1 cellular context compared by ENCODE assay signal in the genomic region with DNA sequence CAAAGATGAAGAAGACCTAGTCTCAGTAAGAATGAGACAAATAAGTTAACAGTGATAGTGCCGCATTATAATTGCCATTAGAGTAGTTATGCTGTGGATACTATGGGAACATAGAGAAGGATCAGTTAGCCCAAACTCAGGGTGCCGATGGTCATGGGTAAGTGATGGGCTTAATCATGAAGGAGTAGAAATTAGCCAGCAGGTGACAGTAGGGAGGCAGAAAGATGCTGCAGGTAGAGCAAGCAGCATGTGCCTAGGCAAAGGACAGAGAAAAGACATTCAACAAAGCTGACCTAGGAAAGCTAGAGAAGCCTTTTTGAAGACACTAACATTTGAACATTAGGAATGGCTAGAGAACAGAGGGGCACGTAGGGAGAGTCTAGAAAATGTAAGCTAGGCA.
TF ChIP-seq lines count a peak whose summit lies in the region.

No MANE protein-coding gene starts in this region.

TF ChIP-seq in HepG2, 621 proteins besides CTCF, POLR2A, EP300 and RAD21 (continued from another document):
- TF ChIP-seq, protein P1, sequence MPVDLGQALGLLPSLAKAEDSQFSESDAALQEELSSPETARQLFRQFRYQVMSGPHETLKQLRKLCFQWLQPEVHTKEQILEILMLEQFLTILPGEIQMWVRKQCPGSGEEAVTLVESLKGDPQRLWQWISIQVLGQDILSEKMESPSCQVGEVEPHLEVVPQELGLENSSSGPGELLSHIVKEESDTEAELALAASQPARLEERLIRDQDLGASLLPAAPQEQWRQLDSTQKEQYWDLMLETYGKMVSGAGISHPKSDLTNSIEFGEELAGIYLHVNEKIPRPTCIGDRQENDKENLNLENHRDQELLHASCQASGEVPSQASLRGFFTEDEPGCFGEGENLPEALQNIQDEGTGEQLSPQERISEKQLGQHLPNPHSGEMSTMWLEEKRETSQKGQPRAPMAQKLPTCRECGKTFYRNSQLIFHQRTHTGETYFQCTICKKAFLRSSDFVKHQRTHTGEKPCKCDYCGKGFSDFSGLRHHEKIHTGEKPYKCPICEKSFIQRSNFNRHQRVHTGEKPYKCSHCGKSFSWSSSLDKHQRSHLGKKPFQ (CRISPR knock-in tag; IDR thresholded peaks at IDR 0.05; ENCODE audit: insufficient replicate concordance), result no peak
